ENCODE assay signal across 9 cellular contexts in genomic region chr14:32472512-32473472, GRCh38.
A peak's percentile ranks its signal among the peaks of the same experiment; 100 is the strongest.
DNase-seq lines count a peak whose midpoint lies in the region; ATAC-seq and TF ChIP-seq lines count a peak whose summit lies in the region.
"Had no signal": no experiment of that assay in that cellular context is flagged by ENCODE, and none has a peak within 500 bp of the region (broad histone marks: within the 10 kb centered on the region; RNA-seq: fewer than 3 reads in every experiment).

No MANE protein-coding gene starts in this region.

- intact Hi-C loops in Right ventricle myocardium superior (cut with DNase I), result loop anchor here (10.0 kb wide), 1 partner anchor 398 kb away; the partner anchor contains the start of gene ARHGAP5

- H3K4me3 Mint-ChIP-seq in activated naive CD8-positive, alpha-beta T cell treated with anti-CD3 and anti-CD28 coated beads, Interleukin-2, amount 50 U/mL, for 24 hours, result no peak overlapping the region

- H3K4me3 ChIP-seq in HFF-Myc (replicated peaks; ENCODE audit: low read depth, low read length) (no peak overlapping the region), skeletal muscle cell (ENCODE audit: low read depth, low read length) (no peak overlapping the region)
- H3K4me3 ChIP-seq: SK-N-MC had no signal

- H3K27me3 Mint-ChIP-seq in activated naive CD8-positive, alpha-beta T cell treated with anti-CD3 and anti-CD28 coated beads, Interleukin-2, amount 50 U/mL, for 24 hours, result no peaks in the 10 kb centered on the region

- H3K4me1 Mint-ChIP-seq in activated naive CD8-positive, alpha-beta T cell treated with anti-CD3 and anti-CD28 coated beads, Interleukin-2, amount 50 U/mL, for 24 hours, result no peaks in the 10 kb centered on the region

- no peak overlapping the region for H3K27ac Mint-ChIP-seq in activated naive CD8-positive, alpha-beta T cell treated with anti-CD3 and anti-CD28 coated beads, Interleukin-2, amount 50 U/mL, for 24 hours

- ATAC-seq in Right ventricle myocardium superior (ENCODE audit: poor library complexity) (peak; percentile 81), HG03442 (IDR thresholded peaks at IDR 0.05; ENCODE audit: unreplicated experiment) (no peak), GM18511 (IDR thresholded peaks at IDR 0.05; ENCODE audit: unreplicated experiment) (no peak)
- ATAC-seq in activated naive CD8-positive, alpha-beta T cell treated with anti-CD3 and anti-CD28 coated beads, Interleukin-2, amount 50 U/mL, for 24 hours, result no peak

- H3K36me3 Mint-ChIP-seq in activated naive CD8-positive, alpha-beta T cell treated with anti-CD3 and anti-CD28 coated beads, Interleukin-2, amount 50 U/mL, for 24 hours (ENCODE audit: low read depth), result no peaks in the 10 kb centered on the region

- no peaks in the 10 kb centered on the region for H3K9me3 Mint-ChIP-seq in activated naive CD8-positive, alpha-beta T cell treated with anti-CD3 and anti-CD28 coated beads, Interleukin-2, amount 50 U/mL, for 24 hours

- TF ChIP-seq CTCF in HFF-Myc (IDR thresholded peaks at IDR 0.05; ENCODE audit: low read depth, low read length, missing control alignments), result no peak

- DNase-seq in HFF-Myc (ENCODE audit: extremely low read depth, low read depth), result peak; percentile 59
- DNase-seq in SW480 (ENCODE audit: low spot score), result peak; percentile 21
- peak; percentile 61 for DNase-seq in Right ventricle myocardium superior
- peak; percentile 74 for DNase-seq in skeletal muscle cell (ENCODE audit: low read depth)
- no peak for DNase-seq in activated naive CD8-positive, alpha-beta T cell treated with anti-CD3 and anti-CD28 coated beads, Interleukin-2, amount 50 U/mL, for 24 hours
- no peak for DNase-seq in epidermal melanocyte (ENCODE audit: insufficient read length, low spot score)

Comparison
In these comparisons a context has a peak if more than half of its experiments do, and no peak if none do; other contexts are left out.
1. DNase-seq: peak in HFF-Myc (single experiment), SW480 (single experiment), Right ventricle myocardium superior (single experiment) and skeletal muscle cell (single experiment); none in activated naive CD8-positive, alpha-beta T cell treated with anti-CD3 and anti-CD28 coated beads, Interleukin-2, amount 50 U/mL, for 24 hours (single experiment) and epidermal melanocyte (single experiment).